In genomic region chr1:198932351-198932991, GRCh38 we compare ENCODE assay signal across 8 cellular contexts.
DNase-seq lines count a peak whose midpoint lies in the region; ATAC-seq, FAIRE-seq and TF ChIP-seq lines count a peak whose summit lies in the region.
"Had no signal": no experiment of that assay in that cellular context is flagged by ENCODE, and none has a peak within 500 bp of the region (broad histone marks: within the 10 kb centered on the region; RNA-seq: fewer than 3 reads in every experiment).

No MANE protein-coding gene starts in this region.

- H3K4me2 ChIP-seq in osteoblast (ENCODE audit: insufficient read depth, low read length) = peak overlapping the region; percentile 93
- H3K4me2 ChIP-seq: SK-N-SH had no signal

- peak overlapping the region; percentile 28 for H2AFZ ChIP-seq in osteoblast (ENCODE audit: low read length)

- peak; percentile 49 for FAIRE-seq in GM18507 (lab: Jason Lieb, UNC)

- H3K79me2 ChIP-seq in osteoblast (ENCODE audit: insufficient read depth, low read length) = peaks cover 84% of the 10 kb centered on the region

- no peak for TF ChIP-seq CTCF in osteoblast (IDR thresholded peaks at IDR 0.05; ENCODE audit: extremely low read depth, low read depth, low read length)

- peak overlapping the region; percentile 58 for H3K4me3 ChIP-seq in osteoblast (ENCODE audit: insufficient read depth, low read length)

- H3K9me3 ChIP-seq in osteoblast (ENCODE audit: low read depth, low read length) = no peaks in the 10 kb centered on the region

- no peaks in the 10 kb centered on the region for H3K36me3 ChIP-seq in osteoblast (ENCODE audit: insufficient read depth, low read length)

- H3K27me3 ChIP-seq in osteoblast (ENCODE audit: insufficient read depth, low read length) = no peaks in the 10 kb centered on the region

- peaks cover 36% of the 10 kb centered on the region for H3K4me1 ChIP-seq in osteoblast (ENCODE audit: insufficient read depth, low read length)

- DNase-seq in GM18507 (ENCODE audit: extremely low spot score, insufficient read length, low read depth) = no peak
- DNase-seq in NCI-H526 treated with DMSO at 0.1 percent for 48 hours (lab: John Stamatoyannopoulos, UW) = peak; percentile 58
- peak; percentile 58 for DNase-seq in cerebellar cortex (ENCODE audit: low spot score)
- no peak for DNase-seq in osteoblast (ENCODE audit: insufficient read length, low spot score, missing footprints)
- DNase-seq in HPDE6-E6E7 (ENCODE audit: extremely low spot score) = no peak
- DNase-seq: SK-N-SH had no signal

- peak overlapping the region; percentile 52 for H3K27ac ChIP-seq in osteoblast (ENCODE audit: low read depth, low read length)

- no peaks in the 10 kb centered on the region for H4K20me1 ChIP-seq in osteoblast (ENCODE audit: insufficient read depth, low read length)

- ATAC-seq in HG03097 (IDR thresholded peaks at IDR 0.05; ENCODE audit: low FRiP score, unreplicated experiment) (no peak), HG03469 (IDR thresholded peaks at IDR 0.05; ENCODE audit: unreplicated experiment) (no peak)

Comparison
In these comparisons a context has a peak if more than half of its experiments do, and no peak if none do; other contexts are left out.
1. DNase-seq: peak in NCI-H526 treated with DMSO at 0.1 percent for 48 hours (single experiment) and cerebellar cortex (single experiment); none in GM18507 (single experiment), osteoblast (single experiment) and HPDE6-E6E7 (single experiment).